Comparison of ENCODE assay signal across 9 cellular contexts in genomic region chr1:39178541-39179431, GRCh38. TPM values are rescaled to one million over a fixed set of nuclear protein-coding genes. Genes with fewer than 3 reads are reported as not detected.
A peak's percentile ranks its signal among the peaks of the same experiment; 100 is the strongest.
DNase-seq lines count a peak whose midpoint lies in the region; ATAC-seq and TF ChIP-seq lines count a peak whose summit lies in the region.
"Had no signal": no experiment of that assay in that cellular context is flagged by ENCODE, and none has a peak within 500 bp of the region (broad histone marks: within the 10 kb centered on the region; RNA-seq: fewer than 3 reads in every experiment).

No MANE protein-coding gene starts in this region.

- peaks cover 4% of the 10 kb centered on the region for H3K36me3 Mint-ChIP-seq in osteocyte (ENCODE audit: unreplicated experiment)

- DNase-seq in DMS114 treated with DMSO at 0.1 percent for 48 hours (lab: John Stamatoyannopoulos, UW; ENCODE audit: unreplicated experiment) (peak; percentile 78), RWPE2 (ENCODE audit: low spot score) (peak; percentile 79), fibroblast of villous mesenchyme (ENCODE audit: low read depth) (peak; percentile 63), osteocyte (ENCODE audit: extremely low spot score, unreplicated experiment) (no peak), NCI-H748 (lab: John Stamatoyannopoulos, UW; ENCODE audit: unreplicated experiment) (no peak), NCI-H510A (lab: John Stamatoyannopoulos, UW) (no peak), NCI-H446 treated with DMSO at 0.1 percent for 48 hours (lab: John Stamatoyannopoulos, UW) (no peak)
- DNase-seq in effector CD8-positive, alpha-beta T cell (lab: John Stamatoyannopoulos, UW) = no peak
- DNase-seq: NCI-H510A treated with DMSO at 0.1 percent for 48 hours had no signal

- H3K4me3 Mint-ChIP-seq in osteocyte (ENCODE audit: unreplicated experiment) = peak overlapping the region; percentile 36

- no peaks in the 10 kb centered on the region for H3K27me3 ChIP-seq in RWPE2 (ENCODE audit: insufficient read depth, poor library complexity, severe bottlenecking)

- H3K4me1 ChIP-seq in RWPE2 (ENCODE audit: insufficient read depth, poor library complexity, severe bottlenecking) = peaks cover 63% of the 10 kb centered on the region

- H3K36me3 ChIP-seq in RWPE2 (ENCODE audit: low read depth) = no peaks in the 10 kb centered on the region

- H3K9me3 ChIP-seq in RWPE2 (ENCODE audit: severe bottlenecking) = no peaks in the 10 kb centered on the region

- no peaks in the 10 kb centered on the region for H3K27me3 Mint-ChIP-seq in osteocyte (ENCODE audit: unreplicated experiment)

- peaks cover 3% of the 10 kb centered on the region for H3K9me3 Mint-ChIP-seq in osteocyte (ENCODE audit: unreplicated experiment)

- H3K27ac ChIP-seq in RWPE2 (ENCODE audit: poor library complexity, severe bottlenecking) = peak overlapping the region; percentile 98

- TF ChIP-seq CTCF in RWPE2 (IDR thresholded peaks at IDR 0.05; ENCODE audit: poor library complexity, severe bottlenecking) = no peak
- TF ChIP-seq CTCF in fibroblast of villous mesenchyme (IDR thresholded peaks at IDR 0.05; ENCODE audit: insufficient read depth, low read depth, low read length) = no peak
- TF ChIP-seq CTCF in osteocyte (IDR thresholded peaks at IDR 0.05) = no peak

- H3K4me3 ChIP-seq in RWPE2 (ENCODE audit: severe bottlenecking) (no peak overlapping the region), fibroblast of villous mesenchyme (ENCODE audit: low read depth, low read length) (no peak overlapping the region)

- peak; percentile 92 for ATAC-seq in RWPE2 (ENCODE audit: low read depth)

- peak overlapping the region; percentile 90 for H3K27ac Mint-ChIP-seq in osteocyte (ENCODE audit: unreplicated experiment)

- peaks cover 69% of the 10 kb centered on the region for H3K4me1 Mint-ChIP-seq in osteocyte (ENCODE audit: unreplicated experiment)

RNA-seq across cellular contexts. Expression of gene MACF1, which starts 25.7 kb away (rescaled TPM):
- total RNA-seq in fibroblast of villous mesenchyme = 409 and 554 TPM in 2 replicates
- 431 and 452 TPM in 2 replicates for total RNA-seq in osteocyte

Comparison
In these comparisons a context has a peak if more than half of its experiments do, and no peak if none do; other contexts are left out.
1. DNase-seq: peak in DMS114 treated with DMSO at 0.1 percent for 48 hours (single experiment), RWPE2 (single experiment) and fibroblast of villous mesenchyme (single experiment); none in osteocyte (single experiment), NCI-H748 (single experiment), effector CD8-positive, alpha-beta T cell (single experiment), NCI-H510A (single experiment) and NCI-H446 treated with DMSO at 0.1 percent for 48 hours (single experiment).